Comparison of ENCODE assay signal across 11 cellular contexts in genomic region chr20:20009784-20010253, GRCh38. TPM values are rescaled to one million over a fixed set of nuclear protein-coding genes. Genes with fewer than 3 reads are reported as not detected.
DNase-seq lines count a peak whose midpoint lies in the region; ATAC-seq and TF ChIP-seq lines count a peak whose summit lies in the region.
"Had no signal": no experiment of that assay in that cellular context is flagged by ENCODE, and none has a peak within 500 bp of the region (broad histone marks: within the 10 kb centered on the region; RNA-seq: fewer than 3 reads in every experiment).

No MANE protein-coding gene starts in this region.

- H3K4me3 ChIP-seq in GM23248 = no peak overlapping the region
- H3K4me3 ChIP-seq in iPS DF 6.9 (ENCODE audit: low read length) = no peak overlapping the region
- no peak overlapping the region for H3K4me3 ChIP-seq in sigmoid colon

- H3K9ac ChIP-seq in GM23248 = no peak overlapping the region

- H2AFZ ChIP-seq in GM23248 = peak overlapping the region; percentile 27; the same call in 1 of the 2 replicates

- WGBS in GM23248 (ENCODE audit: low coverage in 1 of 2, low lambda C conversion rate in 2 of 2, missing lambda C conversion rate in 2 of 2), 2 experiments = 49 to 56% methylated on average over 14 of the region's 14 CpGs
- no CpG with 5 or more reads among the region's 14 CpGs for WGBS in iPS DF 6.9 (ENCODE audit: insufficient coverage, insufficient read length)
- WGBS in sigmoid colon, 2 donors = 74 to 85% methylated on average over 14 of the region's 14 CpGs

- no peak for TF ChIP-seq CTCF in sigmoid colon (IDR thresholded peaks at IDR 0.05)

- intact Hi-C loops in sigmoid colon (cut with DNase I) = no loop called here

- H3K9me3 ChIP-seq in GM23248 (ENCODE audit: low read depth) (no peaks in the 10 kb centered on the region), iPS DF 6.9 (ENCODE audit: control insufficient read depth, insufficient read depth, low read length) (no peaks in the 10 kb centered on the region), sigmoid colon (no peaks in the 10 kb centered on the region)

- H3K27me3 ChIP-seq in GM23248 (replicated peaks; ENCODE audit: insufficient read depth) = no peaks in the 10 kb centered on the region
- no peaks in the 10 kb centered on the region for H3K27me3 ChIP-seq in iPS DF 6.9 (ENCODE audit: control insufficient read depth, insufficient read depth, low read length)
- H3K27me3 ChIP-seq in sigmoid colon = no peaks in the 10 kb centered on the region

- no peaks in the 10 kb centered on the region for H4K20me1 ChIP-seq in GM23248 (ENCODE audit: insufficient read depth)

- DNase-seq in GM23248 (peak; percentile 26), NCI-H2171 (lab: John Stamatoyannopoulos, UW) (peak; percentile 28), iPS DF 6.9 (ENCODE audit: low read depth, low spot score) (peak; percentile 22), sigmoid colon (no peak), HUDEP-2 (lab: John Stamatoyannopoulos, UW; ENCODE audit: unreplicated experiment in 76 of 76) (no peak), glomerular visceral epithelial cell (ENCODE audit: extremely low spot score) (no peak)
- DNase-seq in activated CD8-positive, alpha-beta memory T cell treated with anti-CD3 and anti-CD28 coated beads, Interleukin-2, amount 50 U/mL, for 4 hours = no peak
- DNase-seq: activated CD4-positive, CD25-positive, alpha-beta regulatory T cell; left colon had no signal

- H3K4me1 ChIP-seq in GM23248 (ENCODE audit: insufficient read depth) (peaks cover 13% of the 10 kb centered on the region), iPS DF 6.9 (ENCODE audit: control insufficient read depth, insufficient read depth, low read length) (no peaks in the 10 kb centered on the region), sigmoid colon (peaks cover 0 to 27% (median 23%) of the 10 kb centered on the region in 4 donors)

- no peaks in the 10 kb centered on the region for H3K79me2 ChIP-seq in GM23248 (ENCODE audit: insufficient read depth)

- no peaks in the 10 kb centered on the region for H3K9me2 ChIP-seq in GM23248 (ENCODE audit: insufficient read depth)

- H3K27ac ChIP-seq in GM23248 (no peak overlapping the region), iPS DF 6.9 (ENCODE audit: low read length) (no peak overlapping the region), sigmoid colon (peak overlapping the region; percentile 34 to 77 (median 53))

- H3K4me2 ChIP-seq in GM23248 (ENCODE audit: unreplicated experiment) = no peak overlapping the region

- no peak for TF ChIP-seq POLR2A in sigmoid colon (IDR thresholded peaks at IDR 0.05)

- H3K36me3 ChIP-seq in GM23248 (ENCODE audit: low read depth) (no peaks in the 10 kb centered on the region), iPS DF 6.9 (ENCODE audit: control insufficient read depth, insufficient read depth, low read length) (no peaks in the 10 kb centered on the region), sigmoid colon (no peaks in the 10 kb centered on the region)

- TF ChIP-seq EP300 in sigmoid colon (IDR thresholded peaks at IDR 0.05) = no peak

- H3F3A ChIP-seq in GM23248 (ENCODE audit: insufficient read depth) = peaks cover 21% of the 10 kb centered on the region

- no peak for ATAC-seq in HG03196 (IDR thresholded peaks at IDR 0.05; ENCODE audit: unreplicated experiment)

- in situ Hi-C loops in GM23248 (cut with MboI) = loop anchor here (10.0 kb wide), 1 partner anchor 325 kb away; no protein-coding TSS in a partner anchor

RNA-seq across cellular contexts. Expression of gene NAA20, which starts 7.3 kb away (rescaled TPM):
- 46.2 and 66.4 TPM in 2 replicates for total RNA-seq in GM23248 (2014; rRNA removed; shearing (Covaris generic))
- polyA plus RNA-seq in GM23248 (2016; fragmentation: Nextera tagmentation; extraction: Ambion mirVana) = 162 and 163 TPM in 2 replicates
- total RNA-seq in sigmoid colon = 10 to 100 TPM; 26.3 to 44.9 (median 36.2) TPM
- polyA plus RNA-seq in sigmoid colon = 10 to 100 TPM; 58.9 to 74.2 (median 60.5) TPM

RNA-seq across cellular contexts. Expression of gene CRNKL1, which starts 42.4 kb away (rescaled TPM):
- total RNA-seq in GM23248 (2014; rRNA removed; shearing (Covaris generic)) = 24.2 and 33.9 TPM in 2 replicates
- polyA plus RNA-seq in GM23248 (2016; fragmentation: Nextera tagmentation; extraction: Ambion mirVana) = 16.6 and 16.9 TPM in 2 replicates
- 10 to 100 TPM; 19.9 to 29.1 (median 25.7) TPM for total RNA-seq in sigmoid colon
- 10 to 100 TPM in 2 of 3 donors, 1 to 10 TPM in 1; 9.0 to 15.6 (median 13.4) TPM for polyA plus RNA-seq in sigmoid colon

RNA-seq across cellular contexts. Expression of gene CFAP61, which starts 42.5 kb away (rescaled TPM):
- total RNA-seq in GM23248 (2014; rRNA removed; shearing (Covaris generic)) = not detected in 2 replicates
- polyA plus RNA-seq in GM23248 (2016; fragmentation: Nextera tagmentation; extraction: Ambion mirVana) (not detected in 2 replicates), sigmoid colon (under 1 TPM in 2 of 3 donors, not detected in 1; 0.15 to 0.60 TPM)
- 1 to 10 TPM in 1 of 4 donors, under 1 TPM in 1, not detected in 2; 0.27 to 2.0 TPM for total RNA-seq in sigmoid colon
- total RNA-seq: pulmonary artery endothelial cell had no signal

Comparison
In these comparisons a context has a peak if more than half of its experiments do, and no peak if none do; other contexts are left out.
1. DNase-seq: peak in GM23248 (single experiment), NCI-H2171 (single experiment) and iPS DF 6.9 (single experiment); none in sigmoid colon (single experiment), activated CD8-positive, alpha-beta memory T cell treated with anti-CD3 and anti-CD28 coated beads, Interleukin-2, amount 50 U/mL, for 4 hours (single experiment), HUDEP-2 (0 of 76) and glomerular visceral epithelial cell (single experiment).
2. H3K27ac ChIP-seq: peak in sigmoid colon (4 of 4); none in GM23248 (single experiment) and iPS DF 6.9 (single experiment).